Comparison of ENCODE assay signal across 8 cellular contexts in genomic region chr15:69532856-69533255, GRCh38.
"Had no signal": no experiment of that assay in that cellular context is flagged by ENCODE, and none has a peak within 500 bp of the region (broad histone marks: within the 10 kb centered on the region; RNA-seq: fewer than 3 reads in every experiment).

No MANE protein-coding gene starts in this region.

- H3K27ac ChIP-seq: GM23248, HL-60, KMS-11 had no signal

- DNase-seq: H7, IMR-90, KBM-7 had no signal

- ATAC-seq: HCT116 had no signal

- H3K9me3 ChIP-seq: HAP-1 had no signal

- H2AFZ ChIP-seq: GM23248 had no signal

- H3K4me2 ChIP-seq: KMS-11 had no signal

- H3K36me3 ChIP-seq: HAP-1 had no signal

- H3K9ac ChIP-seq: GM23248, KMS-11 had no signal

- H3K4me3 ChIP-seq: GM23248, HAP-1 had no signal
